Comparison of ENCODE assay signal across 31 cellular contexts in genomic region chr2:105317937-105318336, GRCh38.
"Had no signal": no experiment of that assay in that cellular context is flagged by ENCODE, and none has a peak within 500 bp of the region (broad histone marks: within the 10 kb centered on the region; RNA-seq: fewer than 3 reads in every experiment).

No MANE protein-coding gene starts in this region.

- H3K27ac Mint-ChIP-seq: activated CD4-positive, alpha-beta memory T cell treated with anti-CD3 and anti-CD28 coated beads for 36 hours; activated CD4-positive, alpha-beta T cell treated with anti-CD3 and anti-CD28 coated beads, Interleukin-2, amount 10 ng/mL, durations not matched to agents 24 days and 14 days; activated naive CD4-positive, alpha-beta T cell treated with anti-CD3 and anti-CD28 coated beads for 36 hours; activated naive CD8-positive, alpha-beta T cell treated with anti-CD3 and anti-CD28 coated beads, Interleukin-2, amount 10 ng/mL, durations not matched to agents 7 days and 5 days; activated T-helper 1 cell treated with anti-CD3 and anti-CD28 coated beads, Interleukin-12 subunit alpha, Interleukin-12 subunit beta, Interleukin-2, Interleukin-4 antibody, amounts not matched to agents 30 ng/mL and 10 ng/mL and 1 ng/mL, durations not matched to agents 14 hours and 24 hours and 36 hours; dendritic cell treated with granulocyte-macrophage colony-stimulating factor and Interleukin-4, amounts not matched to agents 40 ng/mL and 50 ng/mL, for 4 days; nephron progenitor cell; T-helper 1 cell treated with Interleukin-12 subunit alpha and Interleukin-12 subunit beta and Interleukin-4 antibody, amounts not matched to agents 30 μg/mL and 1 μg/mL, for 36 hours; type B pancreatic cell had no signal

- H3K27ac ChIP-seq: brain microvascular endothelial cell, heart right ventricle, neutrophil, sigmoid colon, uterus, WERI-Rb-1 had no signal

- H3K4me1 Mint-ChIP-seq: nephron progenitor cell had no signal

- H3K36me3 ChIP-seq: brain microvascular endothelial cell, heart right ventricle, neutrophil, sigmoid colon, uterus, WERI-Rb-1 had no signal

- H3K4me1 ChIP-seq: uterus had no signal

- DNase-seq: activated CD4-positive, alpha-beta memory T cell treated with anti-CD3 and anti-CD28 coated beads for 36 hours; activated CD4-positive, alpha-beta T cell treated with anti-CD3 and anti-CD28 coated beads, Interleukin-2, amount 10 ng/mL, durations not matched to agents 24 days and 14 days; activated CD4-positive, CD25-positive, alpha-beta regulatory T cell treated with anti-CD3 and anti-CD28 coated beads, Interleukin-2, amount 50 U/mL, for 72 hours; activated CD8-positive, alpha-beta memory T cell treated with anti-CD3 and anti-CD28 coated beads, Interleukin-2, amount 50 U/mL, for 4 hours; activated effector memory CD4-positive, alpha-beta T cell treated with anti-CD3 and anti-CD28 coated beads, Interleukin-2, amount 50 U/mL, for 16 hours; activated naive CD4-positive, alpha-beta T cell treated with anti-CD3 and anti-CD28 coated beads for 36 hours; activated naive CD8-positive, alpha-beta T cell treated with anti-CD3 and anti-CD28 coated beads, Interleukin-2, amount 10 ng/mL, durations not matched to agents 7 days and 5 days; activated T-cell treated with anti-CD3 and anti-CD28 coated beads, Interleukin-2, amount 50 U/mL, for 1 hour; brain microvascular endothelial cell; effector CD4-positive, alpha-beta T cell; foreskin fibroblast; heart right ventricle; left cardiac atrium; left ventricle myocardium superior; nephron progenitor cell; sigmoid colon; small intestine; stimulated activated CD4-positive, alpha-beta T cell treated with anti-CD3 and anti-CD28 coated beads, Interleukin-1b, Interleukin-23, amount 100 ng/mL, for 48 hours; stimulated activated CD4-positive, alpha-beta T cell treated with anti-CD3 and anti-CD28 coated beads, Interleukin-4, amount 100 ng/mL, for 4 hours; stimulated activated CD8-positive, alpha-beta memory T cell treated with anti-CD3 and anti-CD28 coated beads, Interleukin-4, amount 100 ng/mL, for 48 hours; stimulated activated naive CD8-positive, alpha-beta T cell treated with anti-CD3 and anti-CD28 coated beads, Interleukin-15, amount 100 ng/mL, for 72 hours; substantia nigra; T-helper 9 cell; uterus; WERI-Rb-1 had no signal

- H3K9me3 ChIP-seq: heart right ventricle, neutrophil, sigmoid colon, uterus had no signal

- H3K9me3 Mint-ChIP-seq: activated CD4-positive, alpha-beta memory T cell treated with anti-CD3 and anti-CD28 coated beads for 36 hours; activated CD4-positive, alpha-beta T cell treated with anti-CD3 and anti-CD28 coated beads, Interleukin-2, amount 10 ng/mL, durations not matched to agents 24 days and 14 days; activated naive CD4-positive, alpha-beta T cell treated with anti-CD3 and anti-CD28 coated beads for 36 hours; activated naive CD8-positive, alpha-beta T cell treated with anti-CD3 and anti-CD28 coated beads, Interleukin-2, amount 10 ng/mL, durations not matched to agents 7 days and 5 days; activated T-helper 1 cell treated with anti-CD3 and anti-CD28 coated beads, Interleukin-12 subunit alpha, Interleukin-12 subunit beta, Interleukin-2, Interleukin-4 antibody, amounts not matched to agents 30 ng/mL and 10 ng/mL and 1 ng/mL, durations not matched to agents 14 hours and 24 hours and 36 hours; dendritic cell treated with granulocyte-macrophage colony-stimulating factor and Interleukin-4, amounts not matched to agents 40 ng/mL and 50 ng/mL, for 4 days; nephron progenitor cell; stimulated activated memory B cell treated with anti-CD40 and anti-IgM and Interleukin-4, amounts not matched to agents 10 μg/mL and 1 μg/mL and 100 μg/mL, for 72 hours; stimulated activated naive CD8-positive, alpha-beta T cell treated with anti-CD3 and anti-CD28 coated beads, Interleukin-15, amount 100 ng/mL, for 72 hours; T-helper 1 cell treated with Interleukin-12 subunit alpha and Interleukin-12 subunit beta and Interleukin-4 antibody, amounts not matched to agents 30 μg/mL and 1 μg/mL, for 36 hours; type B pancreatic cell had no signal

- H3K4me3 ChIP-seq: heart right ventricle, sigmoid colon, uterus had no signal

- H3K4me3 Mint-ChIP-seq: activated CD4-positive, alpha-beta memory T cell treated with anti-CD3 and anti-CD28 coated beads for 36 hours; activated CD4-positive, alpha-beta T cell treated with anti-CD3 and anti-CD28 coated beads, Interleukin-2, amount 10 ng/mL, durations not matched to agents 24 days and 14 days; activated naive CD4-positive, alpha-beta T cell treated with anti-CD3 and anti-CD28 coated beads for 36 hours; activated naive CD8-positive, alpha-beta T cell treated with anti-CD3 and anti-CD28 coated beads, Interleukin-2, amount 10 ng/mL, durations not matched to agents 7 days and 5 days; activated T-helper 1 cell treated with anti-CD3 and anti-CD28 coated beads, Interleukin-12 subunit alpha, Interleukin-12 subunit beta, Interleukin-2, Interleukin-4 antibody, amounts not matched to agents 30 ng/mL and 10 ng/mL and 1 ng/mL, durations not matched to agents 14 hours and 24 hours and 36 hours; dendritic cell treated with granulocyte-macrophage colony-stimulating factor and Interleukin-4, amounts not matched to agents 40 ng/mL and 50 ng/mL, for 4 days; nephron progenitor cell; stimulated activated memory B cell treated with anti-CD40 and anti-IgM and Interleukin-4, amounts not matched to agents 10 μg/mL and 1 μg/mL and 100 μg/mL, for 72 hours; stimulated activated naive CD8-positive, alpha-beta T cell treated with anti-CD3 and anti-CD28 coated beads, Interleukin-15, amount 100 ng/mL, for 72 hours; T-helper 1 cell treated with Interleukin-12 subunit alpha and Interleukin-12 subunit beta and Interleukin-4 antibody, amounts not matched to agents 30 μg/mL and 1 μg/mL, for 36 hours; type B pancreatic cell had no signal

- H3K27me3 Mint-ChIP-seq: activated CD4-positive, alpha-beta memory T cell treated with anti-CD3 and anti-CD28 coated beads for 36 hours; activated CD4-positive, alpha-beta T cell treated with anti-CD3 and anti-CD28 coated beads, Interleukin-2, amount 10 ng/mL, durations not matched to agents 24 days and 14 days; activated naive CD8-positive, alpha-beta T cell treated with anti-CD3 and anti-CD28 coated beads, Interleukin-2, amount 10 ng/mL, durations not matched to agents 7 days and 5 days; dendritic cell treated with granulocyte-macrophage colony-stimulating factor and Interleukin-4, amounts not matched to agents 40 ng/mL and 50 ng/mL, for 4 days; stimulated activated memory B cell treated with anti-CD40 and anti-IgM and Interleukin-4, amounts not matched to agents 10 μg/mL and 1 μg/mL and 100 μg/mL, for 72 hours; stimulated activated naive CD8-positive, alpha-beta T cell treated with anti-CD3 and anti-CD28 coated beads, Interleukin-15, amount 100 ng/mL, for 72 hours; type B pancreatic cell had no signal

- ATAC-seq: heart right ventricle; left cardiac atrium; left ventricle myocardium superior; stimulated activated memory B cell treated with anti-CD40 and anti-IgM and Interleukin-4, amounts not matched to agents 10 μg/mL and 1 μg/mL and 100 μg/mL, for 72 hours; stimulated activated naive CD8-positive, alpha-beta T cell treated with anti-CD3 and anti-CD28 coated beads, Interleukin-15, amount 100 ng/mL, for 72 hours had no signal

- H3K27me3 ChIP-seq: brain microvascular endothelial cell, heart right ventricle, neutrophil, sigmoid colon, uterus had no signal
